2 cellular contexts compared by ENCODE assay signal in genomic region chr4:88119951-88120350, GRCh38.
TF ChIP-seq lines count a peak whose summit lies in the region.

No MANE protein-coding gene starts in this region.

TF ChIP-seq in HEK293, 187 proteins besides CTCF, POLR2A, EP300 and RAD21 (continued from another document):
- TF ChIP-seq, protein P1, sequence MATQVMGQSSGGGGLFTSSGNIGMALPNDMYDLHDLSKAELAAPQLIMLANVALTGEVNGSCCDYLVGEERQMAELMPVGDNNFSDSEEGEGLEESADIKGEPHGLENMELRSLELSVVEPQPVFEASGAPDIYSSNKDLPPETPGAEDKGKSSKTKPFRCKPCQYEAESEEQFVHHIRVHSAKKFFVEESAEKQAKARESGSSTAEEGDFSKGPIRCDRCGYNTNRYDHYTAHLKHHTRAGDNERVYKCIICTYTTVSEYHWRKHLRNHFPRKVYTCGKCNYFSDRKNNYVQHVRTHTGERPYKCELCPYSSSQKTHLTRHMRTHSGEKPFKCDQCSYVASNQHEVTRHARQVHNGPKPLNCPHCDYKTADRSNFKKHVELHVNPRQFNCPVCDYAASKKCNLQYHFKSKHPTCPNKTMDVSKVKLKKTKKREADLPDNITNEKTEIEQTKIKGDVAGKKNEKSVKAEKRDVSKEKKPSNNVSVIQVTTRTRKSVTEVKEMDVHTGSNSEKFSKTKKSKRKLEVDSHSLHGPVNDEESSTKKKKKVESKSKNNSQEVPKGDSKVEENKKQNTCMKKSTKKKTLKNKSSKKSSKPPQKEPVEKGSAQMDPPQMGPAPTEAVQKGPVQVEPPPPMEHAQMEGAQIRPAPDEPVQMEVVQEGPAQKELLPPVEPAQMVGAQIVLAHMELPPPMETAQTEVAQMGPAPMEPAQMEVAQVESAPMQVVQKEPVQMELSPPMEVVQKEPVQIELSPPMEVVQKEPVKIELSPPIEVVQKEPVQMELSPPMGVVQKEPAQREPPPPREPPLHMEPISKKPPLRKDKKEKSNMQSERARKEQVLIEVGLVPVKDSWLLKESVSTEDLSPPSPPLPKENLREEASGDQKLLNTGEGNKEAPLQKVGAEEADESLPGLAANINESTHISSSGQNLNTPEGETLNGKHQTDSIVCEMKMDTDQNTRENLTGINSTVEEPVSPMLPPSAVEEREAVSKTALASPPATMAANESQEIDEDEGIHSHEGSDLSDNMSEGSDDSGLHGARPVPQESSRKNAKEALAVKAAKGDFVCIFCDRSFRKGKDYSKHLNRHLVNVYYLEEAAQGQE (tag by site-specific recombination; IDR thresholded peaks at IDR 0.05) = no peak
- no peak for TF ChIP-seq ZNF530 (tag by site-specific recombination; IDR thresholded peaks at IDR 0.05; ENCODE audit: low read depth)
- TF ChIP-seq ZNF626 (tag by site-specific recombination; IDR thresholded peaks at IDR 0.05) = peak; percentile 88
- TF ChIP-seq TRIM28 (IDR thresholded peaks at IDR 0.05; ENCODE audit: borderline replicate concordance, low read length) = peak; percentile 99

TF ChIP-seq in K562, 482 proteins besides CTCF, POLR2A, EP300 and RAD21 (continued from another document):
- TF ChIP-seq ZNF280A (IDR thresholded peaks at IDR 0.05; ENCODE audit: low read depth, partially characterized antibody) (peak; percentile 91), ZNF140 (CRISPR knock-in tag; IDR thresholded peaks at IDR 0.05) (no peak), PYGO2 (tag; IDR thresholded peaks at IDR 0.05) (no peak), CBX5 (IDR thresholded peaks at IDR 0.05; ENCODE audit: borderline replicate concordance, low read depth) (peak; percentile 41; the same call in 1 of the 2 replicates), TRIM28 (IDR thresholded peaks at IDR 0.05) (peak; percentile 90), ZNF785 (CRISPR knock-in tag; IDR thresholded peaks at IDR 0.05) (no peak), ZFP36 (IDR thresholded peaks at IDR 0.05; ENCODE audit: low read depth, low read length, partially characterized antibody) (peak; percentile 75), HDAC2 (IDR thresholded peaks at IDR 0.05) (no peak), ELF2 (CRISPR knock-in tag; IDR thresholded peaks at IDR 0.05) (no peak), NFE2L1 (tag; IDR thresholded peaks at IDR 0.05; ENCODE audit: borderline replicate concordance, low read depth) (no peak), MTF1 (CRISPR knock-in tag; IDR thresholded peaks at IDR 0.05; ENCODE audit: borderline replicate concordance) (no peak), CEBPB (tag; IDR thresholded peaks at IDR 0.05) (no peak)
- TF ChIP-seq, protein P2, sequence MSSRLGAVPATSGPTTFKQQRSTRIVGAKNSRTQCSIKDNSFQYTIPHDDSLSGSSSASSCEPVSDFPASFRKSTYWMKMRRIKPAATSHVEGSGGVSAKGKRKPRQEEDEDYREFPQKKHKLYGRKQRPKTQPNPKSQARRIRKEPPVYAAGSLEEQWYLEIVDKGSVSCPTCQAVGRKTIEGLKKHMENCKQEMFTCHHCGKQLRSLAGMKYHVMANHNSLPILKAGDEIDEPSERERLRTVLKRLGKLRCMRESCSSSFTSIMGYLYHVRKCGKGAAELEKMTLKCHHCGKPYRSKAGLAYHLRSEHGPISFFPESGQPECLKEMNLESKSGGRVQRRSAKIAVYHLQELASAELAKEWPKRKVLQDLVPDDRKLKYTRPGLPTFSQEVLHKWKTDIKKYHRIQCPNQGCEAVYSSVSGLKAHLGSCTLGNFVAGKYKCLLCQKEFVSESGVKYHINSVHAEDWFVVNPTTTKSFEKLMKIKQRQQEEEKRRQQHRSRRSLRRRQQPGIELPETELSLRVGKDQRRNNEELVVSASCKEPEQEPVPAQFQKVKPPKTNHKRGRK (tag; IDR thresholded peaks at IDR 0.05) = no peak
- TF ChIP-seq, protein P3, sequence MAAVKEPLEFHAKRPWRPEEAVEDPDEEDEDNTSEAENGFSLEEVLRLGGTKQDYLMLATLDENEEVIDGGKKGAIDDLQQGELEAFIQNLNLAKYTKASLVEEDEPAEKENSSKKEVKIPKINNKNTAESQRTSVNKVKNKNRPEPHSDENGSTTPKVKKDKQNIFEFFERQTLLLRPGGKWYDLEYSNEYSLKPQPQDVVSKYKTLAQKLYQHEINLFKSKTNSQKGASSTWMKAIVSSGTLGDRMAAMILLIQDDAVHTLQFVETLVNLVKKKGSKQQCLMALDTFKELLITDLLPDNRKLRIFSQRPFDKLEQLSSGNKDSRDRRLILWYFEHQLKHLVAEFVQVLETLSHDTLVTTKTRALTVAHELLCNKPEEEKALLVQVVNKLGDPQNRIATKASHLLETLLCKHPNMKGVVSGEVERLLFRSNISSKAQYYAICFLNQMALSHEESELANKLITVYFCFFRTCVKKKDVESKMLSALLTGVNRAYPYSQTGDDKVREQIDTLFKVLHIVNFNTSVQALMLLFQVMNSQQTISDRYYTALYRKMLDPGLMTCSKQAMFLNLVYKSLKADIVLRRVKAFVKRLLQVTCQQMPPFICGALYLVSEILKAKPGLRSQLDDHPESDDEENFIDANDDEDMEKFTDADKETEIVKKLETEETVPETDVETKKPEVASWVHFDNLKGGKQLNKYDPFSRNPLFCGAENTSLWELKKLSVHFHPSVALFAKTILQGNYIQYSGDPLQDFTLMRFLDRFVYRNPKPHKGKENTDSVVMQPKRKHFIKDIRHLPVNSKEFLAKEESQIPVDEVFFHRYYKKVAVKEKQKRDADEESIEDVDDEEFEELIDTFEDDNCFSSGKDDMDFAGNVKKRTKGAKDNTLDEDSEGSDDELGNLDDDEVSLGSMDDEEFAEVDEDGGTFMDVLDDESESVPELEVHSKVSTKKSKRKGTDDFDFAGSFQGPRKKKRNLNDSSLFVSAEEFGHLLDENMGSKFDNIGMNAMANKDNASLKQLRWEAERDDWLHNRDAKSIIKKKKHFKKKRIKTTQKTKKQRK (IDR thresholded peaks at IDR 0.05; ENCODE audit: borderline replicate concordance, low read depth, low read length) = peak; percentile 39; the same call in 1 of the 2 replicates
TF ChIP-seq in K562: peak in this region for 6.
